9 cellular contexts compared by ENCODE assay signal in genomic region chr20:34708621-34709043, GRCh38. TPM values are rescaled to one million over a fixed set of nuclear protein-coding genes. Genes with fewer than 3 reads are reported as not detected.
DNase-seq lines count a peak whose midpoint lies in the region; ATAC-seq, FAIRE-seq and TF ChIP-seq lines count a peak whose summit lies in the region.
"Had no signal": no experiment of that assay in that cellular context is flagged by ENCODE, and none has a peak within 500 bp of the region (broad histone marks: within the 10 kb centered on the region; RNA-seq: fewer than 3 reads in every experiment).

No MANE protein-coding gene starts in this region.

- peak overlapping the region; percentile 89; the same call in 1 of the 2 replicates for H2AFZ ChIP-seq in OCI-LY7 (ENCODE audit: low read length)

- CTCF ChIA-PET in OCI-LY7 (lab: Charles Lee; ENCODE audit: unreplicated experiment), result interaction anchor here (1.1 kb wide), 1 partner anchor 172 kb away, joined by 3 read pairs; no protein-coding TSS in a partner anchor

- BruUV-seq in OCI-LY7 (replicated peaks; lab: Mats Ljungman, UMichigan), result no TSS peak

- H3K9me2 ChIP-seq in OCI-LY7 (ENCODE audit: insufficient read depth, low read length), result no peaks in the 10 kb centered on the region

- H3K9me3 ChIP-seq in OCI-LY7 (ENCODE audit: low read length), result no peaks in the 10 kb centered on the region

- TF ChIP-seq CTCF in OCI-LY7 (conservative IDR thresholded peaks at IDR 0.05; ENCODE audit: low read length) (peak; percentile 87), osteocyte (IDR thresholded peaks at IDR 0.05) (peak; percentile 62)

- peak; percentile 78 for DNase-seq in DMS53 (lab: John Stamatoyannopoulos, UW)
- DNase-seq in DMS53 treated with DMSO at 0.1 percent for 48 hours (lab: John Stamatoyannopoulos, UW; ENCODE audit: unreplicated experiment), result no peak
- DNase-seq in OCI-LY7 (ENCODE audit: low spot score), result peak; percentile 60
- peak; percentile 17 for DNase-seq in activated gamma-delta T cell treated with anti-CD3 and anti-CD28 coated beads, Interleukin-2, amount 50 U/mL, for 16 hours (ENCODE audit: low read depth)
- peak; percentile 63 for DNase-seq in germinal center (ENCODE audit: low spot score)
- no peak for DNase-seq in osteocyte (ENCODE audit: extremely low spot score, unreplicated experiment)
- peak; percentile 63 for DNase-seq in urothelium cell line (ENCODE audit: low spot score)

- POLR2A ChIA-PET in OCI-LY7 (lab: Charles Lee), result interaction anchor here (0.6 to 1.2 kb wide), 3 partner anchors 171 to 902 kb away, joined by 3 to 4 read pairs (median 3); no protein-coding TSS in a partner anchor

- no peak overlapping the region for H3K27ac ChIP-seq in OCI-LY7 (ENCODE audit: low read depth, low read length, poor library complexity, severe bottlenecking)

- H4K20me1 ChIP-seq in OCI-LY7 (ENCODE audit: insufficient read depth, low read length), result no peaks in the 10 kb centered on the region

- no peaks in the 10 kb centered on the region for H3K27me3 Mint-ChIP-seq in osteocyte (ENCODE audit: unreplicated experiment)

- peaks cover 18% of the 10 kb centered on the region for H3K4me1 ChIP-seq in OCI-LY7 (ENCODE audit: insufficient read depth, low read length, poor library complexity, severe bottlenecking)

- intact Hi-C loops in OCI-LY7 (cut with micrococcal nuclease; ENCODE audit: unreplicated experiment), result loop anchor here (1.0 to 2.0 kb wide), 2 partner anchors 170 to 396 kb away; no protein-coding TSS in a partner anchor

- H3K4me1 Mint-ChIP-seq in osteocyte (ENCODE audit: unreplicated experiment), result peaks cover 49% of the 10 kb centered on the region

- peak overlapping the region; percentile 75 for H3K27ac Mint-ChIP-seq in osteocyte (ENCODE audit: unreplicated experiment)

- no peaks in the 10 kb centered on the region for H3K79me2 ChIP-seq in OCI-LY7 (ENCODE audit: insufficient read depth, low read depth, low read length)

- peak overlapping the region; percentile 74 for H3K4me3 ChIP-seq in OCI-LY7 (ENCODE audit: low read depth, low read length, poor library complexity, severe bottlenecking)

- H3K36me3 Mint-ChIP-seq in osteocyte (ENCODE audit: unreplicated experiment), result peaks cover 3% of the 10 kb centered on the region

- H3K4me3 Mint-ChIP-seq in osteocyte (ENCODE audit: unreplicated experiment), result peak overlapping the region; percentile 82

- H3K9me3 Mint-ChIP-seq in osteocyte (ENCODE audit: unreplicated experiment), result no peaks in the 10 kb centered on the region

- H3K4me2 ChIP-seq in OCI-LY7 (ENCODE audit: low read length), result peak overlapping the region; percentile 85

- no peak for FAIRE-seq in urothelium cell line (lab: Jason Lieb, UNC)
- FAIRE-seq: A204.1 had no signal

- ATAC-seq in HG03066 (IDR thresholded peaks at IDR 0.05; ENCODE audit: low read depth, unreplicated experiment), result peak; percentile 12

- H3K36me3 ChIP-seq in OCI-LY7 (ENCODE audit: insufficient read depth, low read length), result no peaks in the 10 kb centered on the region

RNA-seq across cellular contexts. Expression of gene TP53INP2, which starts 4.5 kb away (rescaled TPM):
- total RNA-seq in OCI-LY7 (2014; rRNA removed; shearing (Covaris generic)), result 0.73 and 0.82 TPM in 2 replicates
- 6.4 and 7.9 TPM in 2 replicates for total RNA-seq in OCI-LY7 (2022)
- 34.3 and 34.4 TPM in 2 replicates for total RNA-seq in osteocyte

RNA-seq across cellular contexts. Expression of gene PIGU, which starts 31.7 kb away (rescaled TPM):
- 14.5 and 16.6 TPM in 2 replicates for total RNA-seq in OCI-LY7 (2014; rRNA removed; shearing (Covaris generic))
- total RNA-seq in OCI-LY7 (2022) (27.7 and 27.9 TPM in 2 replicates), osteocyte (15.5 and 18.2 TPM in 2 replicates)

Comparison
In these comparisons a context has a peak if more than half of its experiments do, and no peak if none do; other contexts are left out.
1. DNase-seq: peak in DMS53 (single experiment), OCI-LY7 (single experiment), activated gamma-delta T cell treated with anti-CD3 and anti-CD28 coated beads, Interleukin-2, amount 50 U/mL, for 16 hours (single experiment), germinal center (single experiment) and urothelium cell line (single experiment); none in DMS53 treated with DMSO at 0.1 percent for 48 hours (single experiment) and osteocyte (single experiment).